In the genomic region with DNA sequence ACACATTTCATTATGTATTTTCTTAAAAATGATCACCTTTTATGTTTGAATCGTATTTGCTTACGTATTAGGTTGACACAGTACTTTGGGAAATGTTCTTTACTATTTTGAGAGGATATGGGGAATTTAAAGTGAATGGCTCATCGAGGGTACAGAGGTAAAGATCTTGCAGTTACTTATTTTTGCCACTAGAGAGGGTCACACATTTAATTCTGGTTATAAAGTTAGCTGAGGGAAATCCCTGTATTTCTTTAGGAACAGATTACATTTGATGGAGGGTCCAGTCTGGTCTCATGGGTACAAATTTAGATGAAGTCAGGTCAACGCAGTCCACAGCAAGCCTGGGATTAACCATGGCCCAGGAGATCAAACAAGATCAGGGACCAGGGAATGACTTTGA, we compare ENCODE assay signal across 13 cellular contexts. TPM values are rescaled to one million over a fixed set of nuclear protein-coding genes. Genes with fewer than 3 reads are reported as not detected.
DNase-seq lines count a peak whose midpoint lies in the region; ATAC-seq and TF ChIP-seq lines count a peak whose summit lies in the region.
"Had no signal": no experiment of that assay in that cellular context is flagged by ENCODE, and none has a peak within 500 bp of the region (broad histone marks: within the 10 kb centered on the region; RNA-seq: fewer than 3 reads in every experiment).

No MANE protein-coding gene starts in this region.

- H3K4me1 ChIP-seq in cardiac muscle cell (ENCODE audit: low read depth) = no peaks in the 10 kb centered on the region
- no peaks in the 10 kb centered on the region for H3K4me1 ChIP-seq in OCI-LY7 (ENCODE audit: insufficient read depth, low read length, poor library complexity, severe bottlenecking)
- no peaks in the 10 kb centered on the region for H3K4me1 ChIP-seq in psoas muscle
- H3K4me1 ChIP-seq: BLaER1 had no signal

- no peak overlapping the region for H2AFZ ChIP-seq in OCI-LY7 (ENCODE audit: low read length)

- H3K27ac ChIP-seq in cardiac muscle cell (no peak overlapping the region), OCI-LY7 (ENCODE audit: low read depth, low read length, poor library complexity, severe bottlenecking) (no peak overlapping the region), psoas muscle (no peak overlapping the region)
- H3K27ac ChIP-seq: BLaER1 had no signal

- peaks cover 2% of the 10 kb centered on the region for H3K36me3 Mint-ChIP-seq in activated naive CD8-positive, alpha-beta T cell treated with anti-CD3 and anti-CD28 coated beads for 36 hours

- H3K27me3 ChIP-seq in cardiac muscle cell (no peaks in the 10 kb centered on the region), psoas muscle (ENCODE audit: insufficient read depth in 3 of 3, low read length in 2 of 3) (no peaks in the 10 kb centered on the region)
- H3K27me3 ChIP-seq: BLaER1 had no signal

- H3K4me3 Mint-ChIP-seq in activated naive CD8-positive, alpha-beta T cell treated with anti-CD3 and anti-CD28 coated beads for 36 hours = no peak overlapping the region
- H3K4me3 Mint-ChIP-seq: effector memory CD8-positive, alpha-beta T cell had no signal

- DNase-seq in cardiac muscle cell (ENCODE audit: low read depth in 1 of 2, low spot score in 1 of 2) = peak in 1 of 2 donors; percentile 10
- DNase-seq in left ventricle myocardium superior = no peak
- no peak for DNase-seq in OCI-LY7 (ENCODE audit: low spot score)
- no peak for DNase-seq in epithelial cell of proximal tubule (ENCODE audit: low read depth)
- DNase-seq in activated naive CD8-positive, alpha-beta T cell treated with anti-CD3 and anti-CD28 coated beads for 36 hours = no peak
- no peak for DNase-seq in psoas muscle
- DNase-seq in stimulated activated CD4-positive, alpha-beta T cell treated with anti-CD3 and anti-CD28 coated beads, Interleukin-4, amount 100 ng/mL, for 1 hour = no peak
- DNase-seq in posterior cingulate gyrus = no peak
- DNase-seq: activated gamma-delta T cell treated with Interleukin-2 at 50 U/mL for 16 hours; effector memory CD8-positive, alpha-beta T cell; Karpas-422 had no signal

- H3K27ac Mint-ChIP-seq in activated naive CD8-positive, alpha-beta T cell treated with anti-CD3 and anti-CD28 coated beads for 36 hours = no peak overlapping the region
- H3K27ac Mint-ChIP-seq: effector memory CD8-positive, alpha-beta T cell had no signal

- H3K27me3 Mint-ChIP-seq in activated naive CD8-positive, alpha-beta T cell treated with anti-CD3 and anti-CD28 coated beads for 36 hours = no peaks in the 10 kb centered on the region
- H3K27me3 Mint-ChIP-seq: effector memory CD8-positive, alpha-beta T cell had no signal

- no peaks in the 10 kb centered on the region for H3K9me3 Mint-ChIP-seq in activated naive CD8-positive, alpha-beta T cell treated with anti-CD3 and anti-CD28 coated beads for 36 hours
- H3K9me3 Mint-ChIP-seq: effector memory CD8-positive, alpha-beta T cell had no signal

- POLR2A ChIA-PET in OCI-LY7 (lab: Charles Lee) = no interaction called here

- intact Hi-C loops in left ventricle myocardium superior (cut with micrococcal nuclease) = no loop called here
- intact Hi-C loops in OCI-LY7 (cut with micrococcal nuclease; ENCODE audit: unreplicated experiment) = no loop called here
- intact Hi-C loops in psoas muscle (cut with DNase I) = no loop called here
- intact Hi-C loops in posterior cingulate gyrus (cut with DNase I) = no loop called here

- no peak overlapping the region for H3K4me3 ChIP-seq in cardiac muscle cell
- H3K4me3 ChIP-seq in OCI-LY7 (ENCODE audit: low read depth, low read length, poor library complexity, severe bottlenecking) = no peak overlapping the region
- H3K4me3 ChIP-seq in epithelial cell of proximal tubule (ENCODE audit: low read depth, low read length) = no peak overlapping the region
- no peak overlapping the region for H3K4me3 ChIP-seq in psoas muscle
- H3K4me3 ChIP-seq: BLaER1 had no signal

- no peaks in the 10 kb centered on the region for H3K9me2 ChIP-seq in OCI-LY7 (ENCODE audit: insufficient read depth, low read length)

- CTCF ChIA-PET in OCI-LY7 (lab: Charles Lee; ENCODE audit: unreplicated experiment) = no interaction called here

- BruUV-seq in OCI-LY7 (replicated peaks; lab: Mats Ljungman, UMichigan) = no TSS peak

- H3K4me1 Mint-ChIP-seq in activated naive CD8-positive, alpha-beta T cell treated with anti-CD3 and anti-CD28 coated beads for 36 hours = no peaks in the 10 kb centered on the region

- no peaks in the 10 kb centered on the region for H3K79me2 ChIP-seq in OCI-LY7 (ENCODE audit: insufficient read depth, low read depth, low read length)

- ATAC-seq in left ventricle myocardium superior (no peak), psoas muscle (no peak)
- ATAC-seq: effector memory CD8-positive, alpha-beta T cell had no signal

- H3K9me3 ChIP-seq in cardiac muscle cell (ENCODE audit: low read depth) (no peaks in the 10 kb centered on the region), OCI-LY7 (ENCODE audit: low read length) (no peaks in the 10 kb centered on the region), psoas muscle (no peaks in the 10 kb centered on the region)
- H3K9me3 ChIP-seq: BLaER1 had no signal

- 68 to 75% (median 72%) methylated on average over 4 of the region's 4 CpGs for WGBS in psoas muscle, 3 donors

- no peaks in the 10 kb centered on the region; the same call in 1 of the 2 replicates for H4K20me1 ChIP-seq in OCI-LY7 (ENCODE audit: insufficient read depth, low read length)
- H4K20me1 ChIP-seq: BLaER1 had no signal

- no peak overlapping the region for H3K4me2 ChIP-seq in OCI-LY7 (ENCODE audit: low read length)
- H3K4me2 ChIP-seq: BLaER1 had no signal

- H3K36me3 ChIP-seq in cardiac muscle cell (peaks cover 10% of the 10 kb centered on the region), OCI-LY7 (ENCODE audit: insufficient read depth, low read length) (no peaks in the 10 kb centered on the region), psoas muscle (ENCODE audit: insufficient read depth in 1 of 2, low read depth in 1 of 2) (peaks cover 0 to 49% of the 10 kb centered on the region in 2 donors)
- H3K36me3 ChIP-seq: BLaER1 had no signal

- TF ChIP-seq CTCF in cardiac muscle cell (IDR thresholded peaks at IDR 0.05; ENCODE audit: low read depth, low read length) = peak; percentile 35
- peak; percentile 68 for TF ChIP-seq CTCF in OCI-LY7 (conservative IDR thresholded peaks at IDR 0.05; ENCODE audit: low read length)
- TF ChIP-seq CTCF in epithelial cell of proximal tubule (conservative IDR thresholded peaks at IDR 0.05; ENCODE audit: low read depth, low read length) = peak; percentile 36
- TF ChIP-seq CTCF in psoas muscle (IDR thresholded peaks at IDR 0.05) = no peak

RNA-seq across cellular contexts. Expression of gene DYNC2LI1, which starts 24.5 kb away (rescaled TPM):
- 17.2 and 46.2 TPM in 2 replicates for total RNA-seq in cardiac muscle cell
- 44.7 and 64.9 TPM in 2 replicates for polyA plus RNA-seq in cardiac muscle cell
- total RNA-seq in left ventricle myocardium superior = 8.1 TPM
- total RNA-seq in OCI-LY7 (2014; rRNA removed; shearing (Covaris generic)) = 13.6 and 18.9 TPM in 2 replicates
- total RNA-seq in OCI-LY7 (2022) = 17.7 and 20.5 TPM in 2 replicates
- total RNA-seq in epithelial cell of proximal tubule = 15.1 and 37.0 TPM in 2 replicates
- 1 to 10 TPM; 9.6 to 10.0 TPM for total RNA-seq in activated naive CD8-positive, alpha-beta T cell treated with anti-CD3 and anti-CD28 coated beads for 36 hours
- 10 to 100 TPM in 1 of 4 donors, 1 to 10 TPM in 3; 3.4 to 11.4 (median 7.9) TPM for total RNA-seq in psoas muscle
- 10 to 100 TPM in 1 of 3 donors, 1 to 10 TPM in 2; 7.2 to 23.7 (median 8.9) TPM for polyA plus RNA-seq in psoas muscle

RNA-seq across cellular contexts. Expression of gene ABCG5, which starts 40.3 kb away (rescaled TPM):
- total RNA-seq in cardiac muscle cell (0.18 TPM in 1 of 2 replicates, not detected in the other), left ventricle myocardium superior (not detected), OCI-LY7 (2022) (not detected in 2 replicates), epithelial cell of proximal tubule (not detected in 2 replicates), psoas muscle (not detected)
- polyA plus RNA-seq in cardiac muscle cell (not detected in 2 replicates), psoas muscle (under 1 TPM in 2 of 3 donors, not detected in 1; 0.01 to 0.08 TPM)
- not detected in 2 replicates for total RNA-seq in OCI-LY7 (2014; rRNA removed; shearing (Covaris generic))
- not detected for total RNA-seq in activated naive CD8-positive, alpha-beta T cell treated with anti-CD3 and anti-CD28 coated beads for 36 hours
- total RNA-seq: urinary bladder had no signal
- polyA plus RNA-seq: urinary bladder had no signal

RNA-seq across cellular contexts. Expression of gene ABCG8, which starts 40.5 kb away (rescaled TPM):
- 0.04 TPM in 1 of 2 replicates, not detected in the other for total RNA-seq in cardiac muscle cell
- 0.04 TPM in 1 of 2 replicates, not detected in the other for polyA plus RNA-seq in cardiac muscle cell
- not detected for total RNA-seq in left ventricle myocardium superior
- total RNA-seq in OCI-LY7 (2014; rRNA removed; shearing (Covaris generic)) = not detected in 2 replicates
- total RNA-seq in OCI-LY7 (2022) = not detected in 2 replicates
- not detected in 2 replicates for total RNA-seq in epithelial cell of proximal tubule
- total RNA-seq in activated naive CD8-positive, alpha-beta T cell treated with anti-CD3 and anti-CD28 coated beads for 36 hours = not detected
- not detected for total RNA-seq in psoas muscle
- polyA plus RNA-seq in psoas muscle = under 1 TPM in 1 of 3 donors, not detected in 2; 0.05 TPM
- total RNA-seq: urinary bladder had no signal
